ENCODE assay signal across 19 cellular contexts in genomic region chr10:32922164-32922563, GRCh38. TPM values are rescaled to one million over a fixed set of nuclear protein-coding genes. Genes with fewer than 3 reads are reported as not detected.
A peak's percentile ranks its signal among the peaks of the same experiment; 100 is the strongest.
DNase-seq lines count a peak whose midpoint lies in the region; ATAC-seq, FAIRE-seq and TF ChIP-seq lines count a peak whose summit lies in the region.
"Had no signal": no experiment of that assay in that cellular context is flagged by ENCODE, and none has a peak within 500 bp of the region (broad histone marks: within the 10 kb centered on the region; RNA-seq: fewer than 3 reads in every experiment).

No MANE protein-coding gene starts in this region.

- H3K4me1 ChIP-seq in HEK293 (ENCODE audit: control insufficient read depth, insufficient read depth, low read length) (no peaks in the 10 kb centered on the region), Panc1 (ENCODE audit: control insufficient read depth, insufficient read depth, low read length) (peaks cover 12% of the 10 kb centered on the region; the same call in 1 of the 2 replicates), astrocyte (ENCODE audit: insufficient read depth, low read length) (no peaks in the 10 kb centered on the region), mesenchymal stem cell (ENCODE audit: control insufficient read depth, insufficient read depth, low read depth, low read length) (peaks cover 2% of the 10 kb centered on the region), ovary (ENCODE audit: insufficient read depth) (no peaks in the 10 kb centered on the region), uterus (no peaks in the 10 kb centered on the region)

- no peak for ATAC-seq in Panc1
- ATAC-seq in GM21825 (IDR thresholded peaks at IDR 0.05; ENCODE audit: unreplicated experiment): no peak
- ATAC-seq: CD8-positive, alpha-beta T cell; HepG2 had no signal

- no peak for TF ChIP-seq POLR2A in ovary (IDR thresholded peaks at IDR 0.05)
- no peak for TF ChIP-seq POLR2A in uterus (IDR thresholded peaks at IDR 0.05)

- POLR2A ChIA-PET in HEK293 (lab: Yijun Ruan, JAX) (interaction anchor here (0.5 kb wide), 1 partner anchor 413 kb away, joined by 3 read pairs; the partner anchor contains the start of gene NRP1), Panc1 (lab: Charles Lee) (no interaction called here)

- peaks cover 2% of the 10 kb centered on the region for H3K79me1 ChIP-seq in mesenchymal stem cell (replicated peaks; ENCODE audit: low read length, poor library complexity, severe bottlenecking)

- H3K9me3 ChIP-seq in HEK293 (ENCODE audit: control insufficient read depth, insufficient read depth, low read depth, low read length) (no peaks in the 10 kb centered on the region), Panc1 (ENCODE audit: control insufficient read depth, insufficient read depth, low read depth, low read length) (no peaks in the 10 kb centered on the region), astrocyte (ENCODE audit: insufficient read depth, low read depth, low read length) (no peaks in the 10 kb centered on the region), mesenchymal stem cell (ENCODE audit: control insufficient read depth, low read length) (no peaks in the 10 kb centered on the region), ovary (no peaks in the 10 kb centered on the region), uterus (no peaks in the 10 kb centered on the region)

- no peak overlapping the region for H2BK12ac ChIP-seq in mesenchymal stem cell (ENCODE audit: low read length in 2 of 2)

- H3K4me3 ChIP-seq in HEK293 (ENCODE audit: low read depth, low read length): no peak overlapping the region
- no peak overlapping the region for H3K4me3 ChIP-seq in Panc1 (ENCODE audit: low read depth in 2 of 2, low read length in 2 of 2)
- H3K4me3 ChIP-seq in astrocyte (ENCODE audit: insufficient read depth, low read depth, low read length): no peak overlapping the region
- H3K4me3 ChIP-seq in mesenchymal stem cell (ENCODE audit: insufficient read depth in 1 of 2, low read depth in 1 of 2, low read length in 2 of 2): no peak overlapping the region
- no peak overlapping the region for H3K4me3 ChIP-seq in ovary
- H3K4me3 ChIP-seq in uterus: no peak overlapping the region

- H3K4me2 ChIP-seq in astrocyte (ENCODE audit: low read length) (no peak overlapping the region), mesenchymal stem cell (ENCODE audit: low read length, poor library complexity, severe bottlenecking) (no peak overlapping the region)
- H3K4me2 ChIP-seq: KMS-11 had no signal

- H3K4ac ChIP-seq in mesenchymal stem cell (ENCODE audit: low read depth in 1 of 2, low read length in 2 of 2): no peak overlapping the region

- H4K8ac ChIP-seq in mesenchymal stem cell (ENCODE audit: low read length): no peak overlapping the region

- peaks cover 2% of the 10 kb centered on the region for H3K9me3 Mint-ChIP-seq in astrocyte (ENCODE audit: unreplicated experiment)

- no peak overlapping the region for H3K27ac Mint-ChIP-seq in astrocyte (ENCODE audit: unreplicated experiment)
- H3K27ac Mint-ChIP-seq: CD8-positive, alpha-beta T cell; H9 had no signal

- TF ChIP-seq CTCF in HEK293 (tag by site-specific recombination; IDR thresholded peaks at IDR 0.05): no peak
- no peak for TF ChIP-seq CTCF in Panc1 (IDR thresholded peaks at IDR 0.05)
- TF ChIP-seq CTCF in astrocyte (IDR thresholded peaks at IDR 0.05; ENCODE audit: insufficient read depth, low read depth, low read length): no peak
- no peak for TF ChIP-seq CTCF in ovary (IDR thresholded peaks at IDR 0.05)
- TF ChIP-seq CTCF in uterus (IDR thresholded peaks at IDR 0.05): no peak

- H2BK120ac ChIP-seq in mesenchymal stem cell (ENCODE audit: low read depth, low read length): no peak overlapping the region

- no peak overlapping the region for H2BK15ac ChIP-seq in mesenchymal stem cell (ENCODE audit: low read depth, poor library complexity, severe bottlenecking)

- H3K27me3 Mint-ChIP-seq in astrocyte (ENCODE audit: low read depth, unreplicated experiment): no peaks in the 10 kb centered on the region

- H2AFZ ChIP-seq in astrocyte (ENCODE audit: low read depth, low read length): no peak overlapping the region
- no peak overlapping the region for H2AFZ ChIP-seq in mesenchymal stem cell (ENCODE audit: low read depth, low read length)

- no peak overlapping the region for H2AK5ac ChIP-seq in mesenchymal stem cell (ENCODE audit: low read length, severe bottlenecking)

- 95% methylated on average over 2 of the region's 2 CpGs for WGBS in mesenchymal stem cell
- WGBS in ovary, 3 donors: 67 to 75% (median 72%) methylated on average over 2 of the region's 2 CpGs

- in situ Hi-C loops in Panc1 (cut with HindIII; ENCODE audit: low pct_unique_long_range_greater_than_20kb, low sequenced_read_pairs): no loop called here

- H2BK5ac ChIP-seq in mesenchymal stem cell (ENCODE audit: low read depth, low read length, poor library complexity, severe bottlenecking): no peak overlapping the region

- peaks cover 21% of the 10 kb centered on the region for H3K4me1 Mint-ChIP-seq in astrocyte (ENCODE audit: low read depth, unreplicated experiment)
- H3K4me1 Mint-ChIP-seq: H9 had no signal

- no TSS peak for BruUV-seq in Panc1 (replicated peaks; lab: Mats Ljungman, UMichigan)

- no peak overlapping the region for H3K4me3 Mint-ChIP-seq in astrocyte (ENCODE audit: unreplicated experiment)
- H3K4me3 Mint-ChIP-seq: CD8-positive, alpha-beta T cell; H9 had no signal

- no peak for DNase-seq in Panc1 (ENCODE audit: low read depth, low spot score)
- DNase-seq in astrocyte (ENCODE audit: low read depth): no peak
- no peak for DNase-seq in mesenchymal stem cell
- no peak for DNase-seq in ovary
- DNase-seq in uterus: no peak
- DNase-seq in middle frontal gyrus (ENCODE audit: extremely low spot score, low spot score): no peak
- DNase-seq: AML-193; CD8-positive, alpha-beta T cell; COR-L47; GDM1; GOT3; H9 had no signal

- H3K14ac ChIP-seq in mesenchymal stem cell (ENCODE audit: low read length in 2 of 2): no peak overlapping the region

- no peak overlapping the region for H3K9ac ChIP-seq in astrocyte (ENCODE audit: low read length)
- H3K9ac ChIP-seq in mesenchymal stem cell (ENCODE audit: low read length): peak overlapping the region; percentile 6
- H3K9ac ChIP-seq: KMS-11 had no signal

- H3K23ac ChIP-seq in mesenchymal stem cell (ENCODE audit: low read length in 2 of 2): no peak overlapping the region

- peaks cover 48% of the 10 kb centered on the region for H3K36me3 Mint-ChIP-seq in astrocyte (ENCODE audit: low read depth, unreplicated experiment)

- H4K91ac ChIP-seq in mesenchymal stem cell (ENCODE audit: low read length): no peak overlapping the region

- H3K36me3 ChIP-seq in HEK293 (ENCODE audit: control insufficient read depth in 2 of 2, insufficient read depth in 1 of 2, low read length in 2 of 2) (peaks cover 60 to 81% of the 10 kb centered on the region in 2 experiments), Panc1 (ENCODE audit: control insufficient read depth, insufficient read depth, low read length) (peaks cover 70% of the 10 kb centered on the region), astrocyte (ENCODE audit: insufficient read depth, low read length) (peaks cover 83% of the 10 kb centered on the region), mesenchymal stem cell (ENCODE audit: control insufficient read depth in 1 of 2, insufficient read depth in 2 of 2, low read depth in 1 of 2, low read length in 2 of 2) (peaks cover 22 to 93% of the 10 kb centered on the region in 2 experiments), ovary (no peaks in the 10 kb centered on the region), uterus (no peaks in the 10 kb centered on the region)

- CTCF ChIA-PET in HEK293 (lab: Yijun Ruan, JAX) (interaction anchor here (0.5 kb wide), 1 partner anchor 15 kb away, joined by 4 read pairs; no protein-coding TSS in a partner anchor), Panc1 (lab: Charles Lee) (no interaction called here)

- intact Hi-C loops in Panc1 (cut with micrococcal nuclease; ENCODE audit: unreplicated experiment) (no loop called here), ovary (cut with DNase I) (no loop called here), uterus (cut with DNase I; ENCODE audit: low total_unique reads) (no loop called here)

- H4K20me1 ChIP-seq in astrocyte (ENCODE audit: insufficient read depth, low read length): peaks cover 62% of the 10 kb centered on the region

- peak; percentile 9 for FAIRE-seq in astrocyte (lab: Jason Lieb, UNC)
- FAIRE-seq: GM12892, GM18507, HepG2 had no signal

- peaks cover 97% of the 10 kb centered on the region for H3K79me2 ChIP-seq in astrocyte (ENCODE audit: insufficient read depth, low read length)

- H3K27ac ChIP-seq in HEK293 (ENCODE audit: extremely low read depth, low read depth, low read length): no peak overlapping the region
- H3K27ac ChIP-seq in Panc1 (ENCODE audit: low read length): 0 out of 2 replicates have a peak overlapping the region, but pooled peaks have one; percentile 12
- no peak overlapping the region for H3K27ac ChIP-seq in astrocyte (ENCODE audit: low read depth, low read length)
- no peak overlapping the region for H3K27ac ChIP-seq in mesenchymal stem cell (ENCODE audit: low read length, poor library complexity, severe bottlenecking)
- H3K27ac ChIP-seq in ovary: no peak overlapping the region
- H3K27ac ChIP-seq in uterus: no peak overlapping the region
- H3K27ac ChIP-seq: C4-2B, KMS-11 had no signal

- no peak for TF ChIP-seq EP300 in ovary (IDR thresholded peaks at IDR 0.05)

- no peak overlapping the region for H3K18ac ChIP-seq in mesenchymal stem cell (ENCODE audit: low read depth in 1 of 2, low read length in 2 of 2)

- H3K27me3 ChIP-seq in Panc1 (ENCODE audit: control insufficient read depth, insufficient read depth, low read length) (no peaks in the 10 kb centered on the region), astrocyte (ENCODE audit: insufficient read depth, low read length) (no peaks in the 10 kb centered on the region), mesenchymal stem cell (ENCODE audit: control insufficient read depth in 1 of 2, insufficient read depth in 1 of 2, low read length in 2 of 2) (no peaks in the 10 kb centered on the region), ovary (no peaks in the 10 kb centered on the region), uterus (no peaks in the 10 kb centered on the region)

RNA-seq across cellular contexts. Expression of gene ITGB1, which starts 35.9 kb away (rescaled TPM):
- 803 TPM for total RNA-seq in Panc1 (2021; ENCODE audit: unreplicated experiment)
- 484 TPM for polyA plus RNA-seq in Panc1 (2012; ENCODE audit: insufficient read length)
- total RNA-seq in astrocyte: 2,575 and 2,956 TPM in 2 replicates
- 1,059 TPM for polyA plus RNA-seq in mesenchymal stem cell (2013, experiment 1 of 2)
- 1,073 TPM for polyA plus RNA-seq in mesenchymal stem cell (2013, experiment 2 of 2)
- 100 to 1,000 TPM; 230 to 350 (median 276) TPM for total RNA-seq in ovary
- 100 to 1,000 TPM; 207 to 517 TPM for polyA plus RNA-seq in ovary
- 1,000 to 10,000 TPM in 1 of 4 donors, 100 to 1,000 TPM in 3; 484 to 1,046 (median 601) TPM for total RNA-seq in uterus
